Comparison of ENCODE assay signal across 8 cellular contexts in the genomic region with DNA sequence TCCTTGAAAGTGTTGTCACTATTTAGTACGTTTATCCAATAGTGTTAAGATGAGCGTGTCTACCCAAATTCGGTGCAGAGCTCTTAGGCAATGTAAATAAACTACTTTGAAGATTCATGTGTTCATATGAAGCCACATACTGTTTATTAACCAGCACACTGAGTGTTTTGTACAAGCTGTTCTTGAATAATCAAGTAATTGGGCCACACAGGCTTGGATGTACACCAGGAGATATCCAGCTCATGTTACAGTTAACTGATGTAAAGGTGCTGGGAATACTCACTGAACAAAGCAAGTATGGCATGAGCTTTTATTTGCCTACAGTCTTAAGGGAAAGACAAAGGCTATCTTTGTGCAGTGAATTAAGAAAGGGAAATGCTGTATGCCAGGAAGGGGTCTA. TPM values are rescaled to one million over a fixed set of nuclear protein-coding genes. Genes with fewer than 3 reads are reported as not detected.
DNase-seq lines count a peak whose midpoint lies in the region; TF ChIP-seq lines count a peak whose summit lies in the region.

No MANE protein-coding gene starts in this region.

- H3K4me3 ChIP-seq in breast epithelium: peak overlapping the region; percentile 88 to 94 (median 91)
- H3K4me3 ChIP-seq in muscle layer of duodenum (ENCODE audit: low read depth in 1 of 2, low read length in 2 of 2): peak overlapping the region; percentile 71 to 88

- no peaks in the 10 kb centered on the region for H3K36me3 ChIP-seq in breast epithelium
- no peaks in the 10 kb centered on the region for H3K36me3 ChIP-seq in muscle layer of duodenum (ENCODE audit: control insufficient read depth in 1 of 2, insufficient read depth in 2 of 2, low read length in 2 of 2)

- intact Hi-C loops in breast epithelium (cut with DNase I; ENCODE audit: low total_unique reads): no loop called here

- no peaks in the 10 kb centered on the region for H3K9me3 ChIP-seq in breast epithelium
- no peaks in the 10 kb centered on the region for H3K9me3 ChIP-seq in muscle layer of duodenum (ENCODE audit: control insufficient read depth in 1 of 2, low read length in 2 of 2)

- TF ChIP-seq POLR2A in breast epithelium (IDR thresholded peaks at IDR 0.05): no peak

- in situ Hi-C loops in KBM-7 (cut with MboI; ENCODE audit: low pct_unique_long_range_greater_than_20kb, low sequenced_read_pairs): no loop called here

- H3K27ac ChIP-seq in breast epithelium (peak overlapping the region; percentile 95 to 97), muscle layer of duodenum (ENCODE audit: low read length) (peak overlapping the region; percentile 93)

- DNase-seq in CD1c-positive myeloid dendritic cell (ENCODE audit: extremely low spot score): peak; percentile 8
- DNase-seq in M059J (ENCODE audit: low read depth): peak; percentile 3
- no peak for DNase-seq in breast epithelium (ENCODE audit: low spot score in 2 of 2)
- no peak for DNase-seq in NCI-H82 (lab: John Stamatoyannopoulos, UW)
- no peak for DNase-seq in GOT3 (lab: John Stamatoyannopoulos, UW)
- no peak for DNase-seq in KG1 (lab: John Stamatoyannopoulos, UW)
- no peak for DNase-seq in KBM-7

- H3K4me1 ChIP-seq in breast epithelium (peaks cover 0 to 4% of the 10 kb centered on the region in 2 donors), muscle layer of duodenum (ENCODE audit: control insufficient read depth in 1 of 2, insufficient read depth in 2 of 2, low read length in 2 of 2) (peaks cover 6 to 14% of the 10 kb centered on the region in 2 donors)

- no peaks in the 10 kb centered on the region for H3K27me3 ChIP-seq in breast epithelium
- no peaks in the 10 kb centered on the region for H3K27me3 ChIP-seq in muscle layer of duodenum (ENCODE audit: low read depth, low read length)

- TF ChIP-seq CTCF in breast epithelium (IDR thresholded peaks at IDR 0.05): no peak

RNA-seq across cellular contexts. Expression of a gene that starts 0.6 kb away (rescaled TPM):
- 29.4 and 40.2 TPM in 2 replicates for total RNA-seq in M059J (2014; rRNA removed; shearing (Covaris generic))
- 100 to 1,000 TPM in 1 of 3 donors, 10 to 100 TPM in 2; 46.1 to 122 (median 88.8) TPM for total RNA-seq in breast epithelium

Comparison
In these comparisons a context has a peak if more than half of its experiments do, and no peak if none do; other contexts are left out.
1. DNase-seq: peak in CD1c-positive myeloid dendritic cell (single experiment) and M059J (single experiment); none in breast epithelium (0 of 2), NCI-H82 (single experiment), GOT3 (single experiment), KG1 (single experiment) and KBM-7 (single experiment).